Comparison of ENCODE assay signal across 21 cellular contexts in genomic region chr5:59116231-59116900, GRCh38.
DNase-seq lines count a peak whose midpoint lies in the region; ATAC-seq and TF ChIP-seq lines count a peak whose summit lies in the region.
"Had no signal": no experiment of that assay in that cellular context is flagged by ENCODE, and none has a peak within 500 bp of the region (broad histone marks: within the 10 kb centered on the region; RNA-seq: fewer than 3 reads in every experiment).

No MANE protein-coding gene starts in this region.

- H3K27ac ChIP-seq in cardiac muscle cell (peak overlapping the region; percentile 64), hepatocyte (peak overlapping the region; percentile 61), smooth muscle cell (ENCODE audit: low read depth) (peak overlapping the region; percentile 50), upper lobe of left lung (no peak overlapping the region)
- H3K27ac ChIP-seq: esophagus muscularis mucosa had no signal

- no peak overlapping the region for H3K9ac ChIP-seq in smooth muscle cell (ENCODE audit: low read depth)

- TF ChIP-seq POLR2A in upper lobe of left lung (IDR thresholded peaks at IDR 0.05): no peak

- H3K4me2 ChIP-seq in hepatocyte (peak overlapping the region; percentile 47), smooth muscle cell (peak overlapping the region; percentile 79)

- H3K9me3 ChIP-seq in cardiac muscle cell (ENCODE audit: low read depth): no peaks in the 10 kb centered on the region
- no peaks in the 10 kb centered on the region for H3K9me3 ChIP-seq in hepatocyte (ENCODE audit: low read depth)
- no peaks in the 10 kb centered on the region for H3K9me3 ChIP-seq in smooth muscle cell (replicated peaks; ENCODE audit: low read depth)
- H3K9me3 ChIP-seq in upper lobe of left lung: no peaks in the 10 kb centered on the region
- H3K9me3 ChIP-seq: esophagus muscularis mucosa had no signal

- DNase-seq in cardiac muscle cell (ENCODE audit: low read depth in 1 of 2, low spot score in 1 of 2): peak in 1 of 2 donors; percentile 41
- DNase-seq in left cardiac atrium: no peak
- DNase-seq in NCI-H2227 (lab: John Stamatoyannopoulos, UW; ENCODE audit: unreplicated experiment): peak; percentile 28
- no peak for DNase-seq in hepatocyte (ENCODE audit: low spot score)
- DNase-seq in smooth muscle cell (lab: John Stamatoyannopoulos, UW; ENCODE audit: unreplicated experiment): no peak
- DNase-seq in stimulated activated naive CD8-positive, alpha-beta T cell treated with anti-CD3 and anti-CD28 coated beads, Interleukin-15, Interleukin-2, amounts not matched to agents 100 U/mL and 50 U/mL, for 24 hours: no peak
- DNase-seq in upper lobe of left lung: no peak
- DNase-seq: activated B cell treated with CpG ODN at 0.5 μM for 24 hours; activated CD4-positive, alpha-beta memory T cell treated with anti-CD3 and anti-CD28 coated beads, Interleukin-2, amount 10 ng/mL, durations not matched to agents 7 days and 5 days; activated T-cell treated with anti-CD3 and anti-CD28 coated beads, Interleukin-2, amount 50 U/mL, for 1 hour; C1 segment of cervical spinal cord; GF-D8; NCI-H2081; NCI-H510A treated with DMSO at 0.1 percent for 48 hours; NK-92 treated with Interleukin-12 subunit alpha and Interleukin-12 subunit beta, amount 100 ng/mL, for 24 hours; nucleus accumbens; retina; stimulated activated CD8-positive, alpha-beta memory T cell treated with anti-CD3 and anti-CD28 coated beads, Interleukin-4, amount 100 ng/mL, for 48 hours had no signal

- H2AFZ ChIP-seq in hepatocyte: no peak overlapping the region
- no peak overlapping the region for H2AFZ ChIP-seq in smooth muscle cell (ENCODE audit: low read depth)

- no peaks in the 10 kb centered on the region for H4K20me1 ChIP-seq in hepatocyte (ENCODE audit: insufficient read depth, poor library complexity, severe bottlenecking)
- no peaks in the 10 kb centered on the region for H4K20me1 ChIP-seq in smooth muscle cell (ENCODE audit: low read depth)

- H3K27me3 ChIP-seq in cardiac muscle cell (no peaks in the 10 kb centered on the region), hepatocyte (no peaks in the 10 kb centered on the region), smooth muscle cell (ENCODE audit: low read depth) (no peaks in the 10 kb centered on the region), upper lobe of left lung (no peaks in the 10 kb centered on the region)
- H3K27me3 ChIP-seq: esophagus muscularis mucosa had no signal

- intact Hi-C loops in left cardiac atrium (cut with DNase I): no loop called here

- H3K79me2 ChIP-seq in hepatocyte (no peaks in the 10 kb centered on the region), smooth muscle cell (ENCODE audit: low read depth) (no peaks in the 10 kb centered on the region)

- H3K4me1 ChIP-seq in cardiac muscle cell (ENCODE audit: low read depth) (peaks cover 28% of the 10 kb centered on the region), hepatocyte (ENCODE audit: insufficient read depth) (peaks cover 4% of the 10 kb centered on the region), smooth muscle cell (ENCODE audit: low read depth) (peaks cover 14% of the 10 kb centered on the region), upper lobe of left lung (no peaks in the 10 kb centered on the region)

- WGBS in hepatocyte (ENCODE audit: low lambda C conversion rate, missing lambda C conversion rate): 44% methylated on average over 11 of the region's 11 CpGs
- 28% methylated on average over 11 of the region's 11 CpGs for WGBS in smooth muscle cell (ENCODE audit: low lambda C conversion rate)
- WGBS in upper lobe of left lung, 2 donors: 76 to 77% methylated on average over 11 of the region's 11 CpGs

- no peak for ATAC-seq in left cardiac atrium
- no peak for ATAC-seq in HG03439 (IDR thresholded peaks at IDR 0.05; ENCODE audit: unreplicated experiment)
- no peak for ATAC-seq in stimulated activated naive CD8-positive, alpha-beta T cell treated with anti-CD3 and anti-CD28 coated beads, Interleukin-15, Interleukin-2, amounts not matched to agents 100 U/mL and 50 U/mL, for 24 hours
- no peak for ATAC-seq in upper lobe of left lung (ENCODE audit: low FRiP score in 2 of 2)
- ATAC-seq: left lobe of liver had no signal

- no peak for TF ChIP-seq EP300 in upper lobe of left lung (IDR thresholded peaks at IDR 0.05)

- H3K36me3 ChIP-seq in cardiac muscle cell (no peaks in the 10 kb centered on the region), hepatocyte (replicated peaks; ENCODE audit: insufficient read depth, low read depth) (no peaks in the 10 kb centered on the region), smooth muscle cell (ENCODE audit: low read depth) (no peaks in the 10 kb centered on the region), upper lobe of left lung (no peaks in the 10 kb centered on the region)
- H3K36me3 ChIP-seq: esophagus muscularis mucosa had no signal

- TF ChIP-seq CTCF in cardiac muscle cell (IDR thresholded peaks at IDR 0.05; ENCODE audit: low read depth, low read length) (no peak), hepatocyte (IDR thresholded peaks at IDR 0.05; ENCODE audit: poor library complexity) (no peak), smooth muscle cell (IDR thresholded peaks at IDR 0.05; ENCODE audit: borderline replicate concordance, insufficient read depth, poor library complexity, severe bottlenecking) (no peak), upper lobe of left lung (IDR thresholded peaks at IDR 0.05) (no peak)

- H3K4me3 ChIP-seq in cardiac muscle cell (no peak overlapping the region), hepatocyte (no peak overlapping the region), smooth muscle cell (no peak overlapping the region), upper lobe of left lung (no peak overlapping the region)
- H3K4me3 ChIP-seq: esophagus muscularis mucosa had no signal

- H3F3A ChIP-seq in smooth muscle cell (ENCODE audit: low read depth): peaks cover 8% of the 10 kb centered on the region

- H3K9me2 ChIP-seq in hepatocyte (replicated peaks; ENCODE audit: insufficient read depth): no peaks in the 10 kb centered on the region

Comparison
In these comparisons a context has a peak if more than half of its experiments do, and no peak if none do; other contexts are left out.
1. H3K27ac ChIP-seq: peak in cardiac muscle cell (single experiment), hepatocyte (single experiment) and smooth muscle cell (single experiment); none in upper lobe of left lung (0 of 4).